In genomic region chr5:5919411-5919810, GRCh38 we compare ENCODE assay signal across 8 cellular contexts.
"Had no signal": no experiment of that assay in that cellular context is flagged by ENCODE, and none has a peak within 500 bp of the region (broad histone marks: within the 10 kb centered on the region; RNA-seq: fewer than 3 reads in every experiment).

No MANE protein-coding gene starts in this region.

- ATAC-seq: GM12878 had no signal

- FAIRE-seq: G401.6, GM12878, GM12891, GM12892, GM18507, GM19239 had no signal

- H3K4me3 ChIP-seq: GM12878 had no signal

- DNase-seq: GDM1, GF-D8 had no signal
